ENCODE assay signal across 1 cellular context in genomic region chr10:63523015-63523414, GRCh38.
TF ChIP-seq lines count a peak whose summit lies in the region.

No MANE protein-coding gene starts in this region.

TF ChIP-seq in HepG2, 621 proteins besides CTCF, POLR2A, EP300 and RAD21 (continued from another document):
- no peak for TF ChIP-seq NR0B2 (CRISPR knock-in tag; IDR thresholded peaks at IDR 0.05)
- TF ChIP-seq MTF2 (CRISPR knock-in tag; IDR thresholded peaks at IDR 0.05; ENCODE audit: borderline replicate concordance) = no peak
- TF ChIP-seq ZNF326 (CRISPR knock-in tag; IDR thresholded peaks at IDR 0.05; ENCODE audit: borderline replicate concordance) = no peak
- TF ChIP-seq NR1H2 (CRISPR knock-in tag; IDR thresholded peaks at IDR 0.05; ENCODE audit: borderline replicate concordance, low read depth) = no peak
- TF ChIP-seq FOXC1 (CRISPR knock-in tag; IDR thresholded peaks at IDR 0.05; ENCODE audit: borderline replicate concordance) = no peak
- no peak for TF ChIP-seq ZNF737 (CRISPR knock-in tag; IDR thresholded peaks at IDR 0.05; ENCODE audit: borderline replicate concordance)
- TF ChIP-seq NFKB2 (CRISPR knock-in tag; IDR thresholded peaks at IDR 0.05; ENCODE audit: borderline replicate concordance) = no peak
- TF ChIP-seq ELF1 (CRISPR knock-in tag; IDR thresholded peaks at IDR 0.05) = no peak
- no peak for TF ChIP-seq E2F1 (CRISPR knock-in tag; IDR thresholded peaks at IDR 0.05)
- no peak for TF ChIP-seq RCOR2 (CRISPR knock-in tag; IDR thresholded peaks at IDR 0.05)
- no peak for TF ChIP-seq TSC22D2 (CRISPR knock-in tag; IDR thresholded peaks at IDR 0.05; ENCODE audit: borderline replicate concordance)
- no peak for TF ChIP-seq ZFP36 (IDR thresholded peaks at IDR 0.05; ENCODE audit: borderline replicate concordance, low read depth, low read length, partially characterized antibody)
- no peak for TF ChIP-seq ZNF230 (CRISPR knock-in tag; IDR thresholded peaks at IDR 0.05)
- no peak for TF ChIP-seq ZNF772 (CRISPR knock-in tag; IDR thresholded peaks at IDR 0.05)
